19 cellular contexts compared by ENCODE assay signal in the genomic region with DNA sequence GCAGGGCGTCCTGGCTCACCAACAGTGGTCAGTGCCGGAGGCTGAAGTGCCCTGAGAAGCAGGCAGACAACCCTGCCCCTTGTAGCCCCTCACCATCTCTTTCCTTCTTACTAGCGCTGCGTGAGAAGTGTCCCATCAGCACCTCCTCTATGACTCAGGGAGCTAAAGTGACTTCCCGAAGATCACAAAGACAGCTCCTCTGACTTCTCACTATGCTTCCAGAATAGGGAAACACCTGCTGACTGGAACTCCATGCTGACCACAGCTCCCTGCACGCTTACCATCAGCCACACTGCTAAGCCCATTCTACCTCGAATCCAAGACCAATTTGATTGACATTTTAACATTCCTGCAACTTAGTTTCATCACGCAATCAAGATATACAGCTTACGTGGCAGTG.
DNase-seq lines count a peak whose midpoint lies in the region; ATAC-seq and TF ChIP-seq lines count a peak whose summit lies in the region.
"Had no signal": no experiment of that assay in that cellular context is flagged by ENCODE, and none has a peak within 500 bp of the region (broad histone marks: within the 10 kb centered on the region; RNA-seq: fewer than 3 reads in every experiment).

No MANE protein-coding gene starts in this region.

- peaks cover 46% of the 10 kb centered on the region for H3K36me3 Mint-ChIP-seq in Calu3 (ENCODE audit: insufficient read depth, unreplicated experiment)
- H3K36me3 Mint-ChIP-seq in activated T-helper 17 cell treated with anti-CD3 and anti-CD28 coated beads, Interleukin-2, amount 50 U/mL, for 72 hours (ENCODE audit: low read depth), result peaks cover 99% of the 10 kb centered on the region
- H3K36me3 Mint-ChIP-seq in memory B cell, result peaks cover 48% of the 10 kb centered on the region

- no peak overlapping the region for H3K9ac ChIP-seq in subcutaneous abdominal adipose tissue (ENCODE audit: low read length in 5 of 5)

- no peaks in the 10 kb centered on the region for H3K9me3 ChIP-seq in subcutaneous abdominal adipose tissue (ENCODE audit: control insufficient read depth in 5 of 5, low read length in 5 of 5)
- H3K9me3 ChIP-seq: SJSA1 had no signal

- H3K9me3 Mint-ChIP-seq in Calu3 (ENCODE audit: low read depth, unreplicated experiment) (no peaks in the 10 kb centered on the region), memory B cell (no peaks in the 10 kb centered on the region)
- H3K9me3 Mint-ChIP-seq in activated T-helper 17 cell treated with anti-CD3 and anti-CD28 coated beads, Interleukin-2, amount 50 U/mL, for 72 hours, result no peaks in the 10 kb centered on the region

- H3K4me1 Mint-ChIP-seq in Calu3 (ENCODE audit: low read depth, unreplicated experiment) (no peaks in the 10 kb centered on the region), memory B cell (peaks cover 22% of the 10 kb centered on the region)
- peaks cover 43% of the 10 kb centered on the region for H3K4me1 Mint-ChIP-seq in activated T-helper 17 cell treated with anti-CD3 and anti-CD28 coated beads, Interleukin-2, amount 50 U/mL, for 72 hours

- peak overlapping the region; percentile 61 for H3K27ac Mint-ChIP-seq in Calu3 (ENCODE audit: unreplicated experiment)
- H3K27ac Mint-ChIP-seq in activated T-helper 17 cell treated with anti-CD3 and anti-CD28 coated beads, Interleukin-2, amount 50 U/mL, for 72 hours, result peak overlapping the region; percentile 58
- H3K27ac Mint-ChIP-seq in memory B cell, result peak overlapping the region; percentile 53

- intact Hi-C loops in Calu3 (cut with micrococcal nuclease; ENCODE audit: unreplicated experiment), result no loop called here

- H3K27me3 ChIP-seq in subcutaneous abdominal adipose tissue (ENCODE audit: control insufficient read depth in 5 of 5, insufficient read depth in 4 of 5, low read length in 5 of 5), result no peaks in the 10 kb centered on the region
- H3K27me3 ChIP-seq: SJSA1 had no signal

- H3K4me3 ChIP-seq in subcutaneous abdominal adipose tissue (ENCODE audit: low read depth in 1 of 5, low read length in 5 of 5), result peak overlapping the region in 1 of 5 donors; percentile 27
- H3K4me3 ChIP-seq: SJSA1 had no signal

- TF ChIP-seq CTCF in Calu3 (IDR thresholded peaks at IDR 0.05; ENCODE audit: unreplicated experiment), result no peak

- no peak for DNase-seq in Calu3
- no peak for DNase-seq in memory B cell (ENCODE audit: low spot score in 2 of 2)
- DNase-seq: C1 segment of cervical spinal cord, EL, GF-D8, Karpas-422, MV-4-11, NCI-H1105 treated with DMSO at 0.1 percent for 48 hours, NCI-H1694 treated with DMSO at 0.1 percent for 48 hours, NCI-H2081 treated with DMSO at 0.1 percent for 48 hours, NCI-H446 treated with DMSO at 0.1 percent for 48 hours, NCI-H526 treated with DMSO at 0.1 percent for 48 hours had no signal

- CTCF ChIA-PET in Calu3 (lab: Charles Lee), result no interaction called here

- H3K27me3 Mint-ChIP-seq in Calu3 (ENCODE audit: unreplicated experiment) (no peaks in the 10 kb centered on the region), memory B cell (no peaks in the 10 kb centered on the region)
- no peaks in the 10 kb centered on the region for H3K27me3 Mint-ChIP-seq in activated T-helper 17 cell treated with anti-CD3 and anti-CD28 coated beads, Interleukin-2, amount 50 U/mL, for 72 hours

- no TSS peak for BruUV-seq in Calu3 (replicated peaks; lab: Mats Ljungman, UMichigan)

- ATAC-seq in activated T-helper 17 cell treated with anti-CD3 and anti-CD28 coated beads, Interleukin-2, amount 50 U/mL, for 72 hours (replicated peaks), result no peak
- ATAC-seq in memory B cell (ENCODE audit: low read depth), result no peak
- ATAC-seq in GM21576 (IDR thresholded peaks at IDR 0.05; ENCODE audit: unreplicated experiment), result no peak
- no peak for ATAC-seq in HG02938 (IDR thresholded peaks at IDR 0.05; ENCODE audit: unreplicated experiment)
- no peak for ATAC-seq in GM18858 (IDR thresholded peaks at IDR 0.05; ENCODE audit: unreplicated experiment)
- ATAC-seq: Right ventricle myocardium inferior had no signal

- H3K4me3 Mint-ChIP-seq in Calu3 (ENCODE audit: low read depth, unreplicated experiment) (no peak overlapping the region), memory B cell (no peak overlapping the region)
- H3K4me3 Mint-ChIP-seq in activated T-helper 17 cell treated with anti-CD3 and anti-CD28 coated beads, Interleukin-2, amount 50 U/mL, for 72 hours, result no peak overlapping the region

- peaks cover 0 to 33% (median 20%) of the 10 kb centered on the region in 5 donors for H3K4me1 ChIP-seq in subcutaneous abdominal adipose tissue (ENCODE audit: control insufficient read depth in 5 of 5, insufficient read depth in 5 of 5, low read length in 5 of 5)
- H3K4me1 ChIP-seq: SJSA1 had no signal

- peaks cover 32 to 86% (median 67%) of the 10 kb centered on the region in 5 donors for H3K36me3 ChIP-seq in subcutaneous abdominal adipose tissue (ENCODE audit: control insufficient read depth in 5 of 5, insufficient read depth in 5 of 5, low read length in 5 of 5)

- peak overlapping the region; percentile 47 for H3K27ac ChIP-seq in subcutaneous abdominal adipose tissue (ENCODE audit: low read depth, low read length)
- H3K27ac ChIP-seq: SJSA1 had no signal
